10 cellular contexts compared by ENCODE assay signal in genomic region chr9:121529237-121529987, GRCh38. TPM values are rescaled to one million over a fixed set of nuclear protein-coding genes. Genes with fewer than 3 reads are reported as not detected.
DNase-seq lines count a peak whose midpoint lies in the region; ATAC-seq and TF ChIP-seq lines count a peak whose summit lies in the region.
"Had no signal": no experiment of that assay in that cellular context is flagged by ENCODE, and none has a peak within 500 bp of the region (broad histone marks: within the 10 kb centered on the region; RNA-seq: fewer than 3 reads in every experiment).

No MANE protein-coding gene starts in this region.

- H3K36me3 ChIP-seq in subcutaneous abdominal adipose tissue (ENCODE audit: control insufficient read depth in 5 of 5, insufficient read depth in 5 of 5, low read length in 5 of 5), result no peaks in the 10 kb centered on the region
- H3K36me3 ChIP-seq: SJSA1 had no signal

- H3K27ac Mint-ChIP-seq in HFFc6, result peak overlapping the region; percentile 79
- peak overlapping the region in 1 of 2 donors; percentile 0 for H3K27ac Mint-ChIP-seq in effector memory CD8-positive, alpha-beta T cell

- no peaks in the 10 kb centered on the region for H3K27me3 ChIP-seq in subcutaneous abdominal adipose tissue (ENCODE audit: control insufficient read depth in 5 of 5, insufficient read depth in 4 of 5, low read length in 5 of 5)
- H3K27me3 ChIP-seq: SJSA1 had no signal

- H3K4me1 ChIP-seq in subcutaneous abdominal adipose tissue (ENCODE audit: control insufficient read depth in 5 of 5, insufficient read depth in 5 of 5, low read length in 5 of 5), result peaks cover 7 to 18% (median 13%) of the 10 kb centered on the region in 5 donors
- H3K4me1 ChIP-seq: SJSA1 had no signal

- ATAC-seq in HG03342 (IDR thresholded peaks at IDR 0.05; ENCODE audit: unreplicated experiment) (no peak), GM21717 (IDR thresholded peaks at IDR 0.05; ENCODE audit: unreplicated experiment) (no peak)
- ATAC-seq in effector memory CD8-positive, alpha-beta T cell (replicated peaks), result no peak

- no peaks in the 10 kb centered on the region for H3K9me3 Mint-ChIP-seq in HFFc6
- no peaks in the 10 kb centered on the region for H3K9me3 Mint-ChIP-seq in effector memory CD8-positive, alpha-beta T cell

- peaks cover 12% of the 10 kb centered on the region for H3K27me3 Mint-ChIP-seq in HFFc6 (ENCODE audit: insufficient read depth)
- peaks cover 35 to 49% of the 10 kb centered on the region in 2 donors for H3K27me3 Mint-ChIP-seq in effector memory CD8-positive, alpha-beta T cell

- H3K4me3 ChIP-seq in subcutaneous abdominal adipose tissue (ENCODE audit: low read depth in 1 of 5, low read length in 5 of 5), result peak overlapping the region in 1 of 5 donors; percentile 20
- H3K4me3 ChIP-seq: SJSA1 had no signal

- peaks cover 17% of the 10 kb centered on the region for H3K4me1 Mint-ChIP-seq in HFFc6 (ENCODE audit: low read depth)
- no peaks in the 10 kb centered on the region for H3K4me1 Mint-ChIP-seq in effector memory CD8-positive, alpha-beta T cell (ENCODE audit: low read depth in 2 of 2)

- no peaks in the 10 kb centered on the region for H3K36me3 Mint-ChIP-seq in HFFc6 (ENCODE audit: low read depth)
- H3K36me3 Mint-ChIP-seq in effector memory CD8-positive, alpha-beta T cell (ENCODE audit: insufficient read depth), result no peaks in the 10 kb centered on the region

- no peak overlapping the region for H3K9ac ChIP-seq in subcutaneous abdominal adipose tissue (ENCODE audit: low read length in 5 of 5)

- no peaks in the 10 kb centered on the region for H3K9me3 ChIP-seq in subcutaneous abdominal adipose tissue (ENCODE audit: control insufficient read depth in 5 of 5, low read length in 5 of 5)
- H3K9me3 ChIP-seq: SJSA1 had no signal

- no peak for TF ChIP-seq CTCF in HFFc6 (IDR thresholded peaks at IDR 0.05)

- DNase-seq in HFFc6 (peak; percentile 93), brain pericyte (ENCODE audit: low read depth, low spot score) (peak; percentile 80), iris pigment epithelial cell (ENCODE audit: low read depth) (peak; percentile 85), NCI-H2227 (lab: John Stamatoyannopoulos, UW; ENCODE audit: unreplicated experiment) (no peak)
- DNase-seq in effector memory CD8-positive, alpha-beta T cell, result no peak
- DNase-seq: stimulated activated naive CD4-positive, alpha-beta T cell had no signal

- peak overlapping the region; percentile 6; the same call in 1 of the 2 replicates for H3K4me3 Mint-ChIP-seq in HFFc6
- H3K4me3 Mint-ChIP-seq in effector memory CD8-positive, alpha-beta T cell, result no peak overlapping the region

- peak overlapping the region; percentile 4 for H3K27ac ChIP-seq in subcutaneous abdominal adipose tissue (ENCODE audit: low read depth, low read length)
- H3K27ac ChIP-seq: SJSA1 had no signal

RNA-seq across cellular contexts. Expression of gene GGTA1, which starts 29.8 kb away (rescaled TPM):
- not detected for total RNA-seq in HFFc6 (2021; fragmentation: NEBNext Ultra II Directional; extraction: Animal tissue kit (Norgen Biotek cat#: 25700))
- total RNA-seq: SJSA1 had no signal

Comparison
In these comparisons a context has a peak if more than half of its experiments do, and no peak if none do; other contexts are left out.
1. DNase-seq: peak in HFFc6 (single experiment), brain pericyte (single experiment) and iris pigment epithelial cell (single experiment); none in NCI-H2227 (single experiment) and effector memory CD8-positive, alpha-beta T cell (0 of 3).